15 cellular contexts compared by ENCODE assay signal in the genomic region with DNA sequence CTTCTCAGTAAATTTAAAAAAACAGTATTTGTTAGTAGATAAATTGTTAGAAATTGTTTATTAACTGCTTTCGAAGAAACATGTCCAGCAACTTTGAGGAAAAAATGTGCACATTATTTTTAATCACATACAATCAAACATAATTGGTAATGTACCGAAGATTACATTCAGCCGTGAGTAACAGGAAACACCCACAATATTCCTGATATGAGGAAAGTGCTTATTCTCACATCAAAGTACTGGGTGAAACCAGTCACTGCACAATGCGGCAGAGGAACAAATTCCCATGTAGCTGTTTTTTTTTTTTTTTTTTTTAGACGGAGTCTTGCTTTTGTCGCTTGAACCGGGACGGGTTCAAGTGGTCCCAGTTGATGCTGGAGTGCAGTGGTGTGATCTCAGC. TPM values are rescaled to one million over a fixed set of nuclear protein-coding genes. Genes with fewer than 3 reads are reported as not detected.
DNase-seq lines count a peak whose midpoint lies in the region; ATAC-seq and TF ChIP-seq lines count a peak whose summit lies in the region.
"Had no signal": no experiment of that assay in that cellular context is flagged by ENCODE, and none has a peak within 500 bp of the region (broad histone marks: within the 10 kb centered on the region; RNA-seq: fewer than 3 reads in every experiment).

No MANE protein-coding gene starts in this region.

- peaks cover 97% of the 10 kb centered on the region for H3K79me2 ChIP-seq in Loucy (ENCODE audit: insufficient read depth, low read length)

- peaks cover 65% of the 10 kb centered on the region for H4K20me1 ChIP-seq in Loucy (ENCODE audit: insufficient read depth, low read length, poor library complexity, severe bottlenecking)

- no peak for ATAC-seq in central memory CD8-positive, alpha-beta T cell (replicated peaks; ENCODE audit: extremely low read depth, poor library complexity, severe bottlenecking)
- ATAC-seq in HG02852 (IDR thresholded peaks at IDR 0.05; ENCODE audit: unreplicated experiment): no peak
- ATAC-seq: A549 had no signal

- no peak overlapping the region for H3K4me3 Mint-ChIP-seq in central memory CD8-positive, alpha-beta T cell
- H3K4me3 Mint-ChIP-seq: H9, HFFc6 had no signal

- H3K27me3 Mint-ChIP-seq in central memory CD8-positive, alpha-beta T cell: no peaks in the 10 kb centered on the region
- H3K27me3 Mint-ChIP-seq: CD4-positive, alpha-beta memory T cell had no signal

- H3K36me3 Mint-ChIP-seq in central memory CD8-positive, alpha-beta T cell (ENCODE audit: insufficient read depth): peaks cover 14% of the 10 kb centered on the region

- H3K9me2 ChIP-seq in Loucy (replicated peaks; ENCODE audit: low read depth, low read length): no peaks in the 10 kb centered on the region

- no peaks in the 10 kb centered on the region for H3K9me3 Mint-ChIP-seq in central memory CD8-positive, alpha-beta T cell
- H3K9me3 Mint-ChIP-seq: CD4-positive, alpha-beta memory T cell; H9; HFFc6 had no signal

- peak overlapping the region; percentile 19 for H3K27ac Mint-ChIP-seq in central memory CD8-positive, alpha-beta T cell (ENCODE audit: low read depth)
- H3K27ac Mint-ChIP-seq: CD4-positive, alpha-beta memory T cell; H9; HFFc6 had no signal

- no peak overlapping the region for H3K27ac ChIP-seq in ascending aorta
- H3K27ac ChIP-seq: A549, C4-2B had no signal

- no peak overlapping the region for H2AFZ ChIP-seq in Loucy (ENCODE audit: low read length)

- H3K27me3 ChIP-seq in Loucy (ENCODE audit: insufficient read depth, low read length, poor library complexity, severe bottlenecking) (no peaks in the 10 kb centered on the region), ascending aorta (no peaks in the 10 kb centered on the region)
- H3K27me3 ChIP-seq: BE2C had no signal

- intact Hi-C loops in ascending aorta (cut with DNase I): no loop called here

- TF ChIP-seq CTCF in Loucy (conservative IDR thresholded peaks at IDR 0.05; ENCODE audit: low read length) (no peak), ascending aorta (IDR thresholded peaks at IDR 0.05) (no peak)

- H3K4me1 ChIP-seq in Loucy (ENCODE audit: insufficient read depth, low read length, poor library complexity, severe bottlenecking) (peaks cover 41% of the 10 kb centered on the region), ascending aorta (peaks cover 0 to 7% of the 10 kb centered on the region in 2 donors)
- H3K4me1 ChIP-seq: BE2C had no signal

- H3K9me3 ChIP-seq in Loucy (ENCODE audit: insufficient read depth, low read depth, low read length) (no peaks in the 10 kb centered on the region), ascending aorta (no peaks in the 10 kb centered on the region)
- H3K9me3 ChIP-seq: A549, BE2C had no signal

- H3K9ac ChIP-seq in Loucy (ENCODE audit: low read depth, low read length, poor library complexity, severe bottlenecking): no peak overlapping the region

- H3K4me3 ChIP-seq in Loucy (ENCODE audit: low read length, poor library complexity, severe bottlenecking) (no peak overlapping the region), ascending aorta (no peak overlapping the region)
- H3K4me3 ChIP-seq: A549 had no signal

- H3K36me3 ChIP-seq in Loucy (ENCODE audit: insufficient read depth, low read length): peaks cover 6% of the 10 kb centered on the region; the same call in 1 of the 2 replicates
- peaks cover 0 to 8% of the 10 kb centered on the region in 2 donors for H3K36me3 ChIP-seq in ascending aorta

- peak; percentile 20 for DNase-seq in stimulated activated CD4-positive, alpha-beta T cell treated with anti-CD3 and anti-CD28 coated beads, Interleukin-15, amount 100 ng/mL, for 24 hours
- no peak for DNase-seq in stimulated activated CD4-positive, alpha-beta T cell treated with anti-CD3 and anti-CD28 coated beads, Interleukin-4, amount 100 ng/mL, for 4 hours
- DNase-seq in central memory CD8-positive, alpha-beta T cell (ENCODE audit: low spot score in 2 of 2): no peak
- DNase-seq in ascending aorta (ENCODE audit: low spot score in 2 of 2): no peak
- DNase-seq: BE2C; CD4-positive, alpha-beta memory T cell; DMS79; GOT3; H9; HFFc6 had no signal

- peaks cover 42% of the 10 kb centered on the region for H3K4me1 Mint-ChIP-seq in central memory CD8-positive, alpha-beta T cell

- H3F3A ChIP-seq in Loucy (ENCODE audit: low read depth): peaks cover 2% of the 10 kb centered on the region; the same call in 1 of the 2 replicates

- H3K4me2 ChIP-seq in Loucy (ENCODE audit: low read depth, low read length, poor library complexity, severe bottlenecking): peak overlapping the region; percentile 49
- H3K4me2 ChIP-seq: A549 had no signal

RNA-seq across cellular contexts. Expression of a gene that starts 9.7 kb away (rescaled TPM):
- total RNA-seq in ascending aorta: 31.5 TPM

RNA-seq across cellular contexts. Expression of a gene that starts 46.6 kb away (rescaled TPM):
- not detected for total RNA-seq in ascending aorta
- total RNA-seq: CD4-positive, alpha-beta memory T cell; G401 had no signal
